1 cellular context compared by ENCODE assay signal in the genomic region with DNA sequence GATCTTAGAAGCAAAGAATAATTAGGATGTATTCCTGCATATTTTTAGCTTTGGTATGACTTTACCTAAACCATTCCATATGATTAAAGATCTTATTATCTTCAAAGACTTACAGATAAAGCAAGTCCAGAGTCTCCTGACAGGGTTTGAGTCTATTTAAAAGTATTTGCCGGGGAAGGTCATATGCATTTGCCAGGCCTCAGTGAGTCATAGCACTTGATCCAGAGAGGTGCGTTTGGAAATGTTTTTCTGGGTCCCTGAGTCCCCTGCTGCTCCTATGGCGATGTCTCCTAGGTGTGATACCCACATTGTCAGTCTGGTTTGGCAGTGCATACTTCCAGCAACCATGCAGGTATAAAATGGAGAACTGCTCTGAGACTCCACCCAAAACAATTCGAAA.
TF ChIP-seq lines count a peak whose summit lies in the region.

No MANE protein-coding gene starts in this region.

TF ChIP-seq in SK-N-SH, 30 proteins besides CTCF, POLR2A, EP300 and RAD21:
- TF ChIP-seq FOSL2 (IDR thresholded peaks at IDR 0.05; ENCODE audit: borderline replicate concordance, low read depth) (peak; percentile 28; the same call in 1 of the 2 replicates), JUND (IDR thresholded peaks at IDR 0.05) (0 out of 2 replicates have a peak, but pooled peaks have one; percentile 24), FOXJ3 (CRISPR knock-in tag; IDR thresholded peaks at IDR 0.05) (no peak)
- TF ChIP-seq, protein P1, sequence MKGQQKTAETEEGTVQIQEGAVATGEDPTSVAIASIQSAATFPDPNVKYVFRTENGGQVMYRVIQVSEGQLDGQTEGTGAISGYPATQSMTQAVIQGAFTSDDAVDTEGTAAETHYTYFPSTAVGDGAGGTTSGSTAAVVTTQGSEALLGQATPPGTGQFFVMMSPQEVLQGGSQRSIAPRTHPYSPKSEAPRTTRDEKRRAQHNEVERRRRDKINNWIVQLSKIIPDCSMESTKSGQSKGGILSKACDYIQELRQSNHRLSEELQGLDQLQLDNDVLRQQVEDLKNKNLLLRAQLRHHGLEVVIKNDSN (IDR thresholded peaks at IDR 0.05; ENCODE audit: borderline replicate concordance, low read depth), result no peak
